In genomic region chr9:2320126-2320525, GRCh38 we compare ENCODE assay signal across 17 cellular contexts.
DNase-seq lines count a peak whose midpoint lies in the region; ATAC-seq and TF ChIP-seq lines count a peak whose summit lies in the region.
"Had no signal": no experiment of that assay in that cellular context is flagged by ENCODE, and none has a peak within 500 bp of the region (broad histone marks: within the 10 kb centered on the region; RNA-seq: fewer than 3 reads in every experiment).

No MANE protein-coding gene starts in this region.

- no peaks in the 10 kb centered on the region for H3K36me3 ChIP-seq in upper lobe of left lung

- no peaks in the 10 kb centered on the region for H3K4me1 ChIP-seq in upper lobe of left lung

- WGBS in upper lobe of left lung, 2 donors = 80 to 86% methylated on average over 5 of the region's 5 CpGs

- ATAC-seq in upper lobe of left lung (ENCODE audit: low FRiP score in 2 of 2) = no peak
- ATAC-seq in HG03280 (IDR thresholded peaks at IDR 0.05; ENCODE audit: unreplicated experiment) = no peak
- no peak for ATAC-seq in GM21528 (IDR thresholded peaks at IDR 0.05; ENCODE audit: low FRiP score, unreplicated experiment)
- ATAC-seq: GM23338 had no signal

- no peak for TF ChIP-seq CTCF in fibroblast of mammary gland (conservative IDR thresholded peaks at IDR 0.05; ENCODE audit: control insufficient read depth, insufficient read depth, low read depth, low read length)
- no peak for TF ChIP-seq CTCF in upper lobe of left lung (IDR thresholded peaks at IDR 0.05)

- peaks cover 0 to 5% (median 1%) of the 10 kb centered on the region in 4 donors for H3K9me3 ChIP-seq in upper lobe of left lung

- no peak overlapping the region for H3K27ac ChIP-seq in upper lobe of left lung
- H3K27ac ChIP-seq: HL-60 had no signal

- DNase-seq in EL (peak; percentile 80), HCEC 1CT (peak; percentile 96), RPMI7951 (ENCODE audit: low read depth) (peak; percentile 1), fibroblast of mammary gland (ENCODE audit: low read depth) (peak; percentile 16), upper lobe of left lung (no peak)
- no peak for DNase-seq in stimulated activated CD4-positive, alpha-beta T cell treated with anti-CD3 and anti-CD28 coated beads, Interleukin-2, amount 100 ng/mL, for 24 hours
- DNase-seq: C1 segment of cervical spinal cord; Calu3; CD4-positive, alpha-beta T cell; DMS 273 treated with DMSO at 0.1 percent for 48 hours; GDM1; H9; KG1 had no signal

- no peak for TF ChIP-seq POLR2A in upper lobe of left lung (IDR thresholded peaks at IDR 0.05)

- no peak for TF ChIP-seq EP300 in upper lobe of left lung (IDR thresholded peaks at IDR 0.05)

- no peaks in the 10 kb centered on the region for H3K27me3 ChIP-seq in upper lobe of left lung

- no peak overlapping the region for H3K4me3 ChIP-seq in fibroblast of mammary gland (ENCODE audit: control insufficient read depth, low read depth, low read length)
- no peak overlapping the region for H3K4me3 ChIP-seq in upper lobe of left lung
- H3K4me3 ChIP-seq: GM23338 had no signal

Comparison
In these comparisons a context has a peak if more than half of its experiments do, and no peak if none do; other contexts are left out.
1. DNase-seq: peak in EL (single experiment), HCEC 1CT (single experiment), RPMI7951 (single experiment) and fibroblast of mammary gland (single experiment); none in upper lobe of left lung (0 of 2) and stimulated activated CD4-positive, alpha-beta T cell treated with anti-CD3 and anti-CD28 coated beads, Interleukin-2, amount 100 ng/mL, for 24 hours (0 of 2).